23 cellular contexts compared by ENCODE assay signal in the genomic region with DNA sequence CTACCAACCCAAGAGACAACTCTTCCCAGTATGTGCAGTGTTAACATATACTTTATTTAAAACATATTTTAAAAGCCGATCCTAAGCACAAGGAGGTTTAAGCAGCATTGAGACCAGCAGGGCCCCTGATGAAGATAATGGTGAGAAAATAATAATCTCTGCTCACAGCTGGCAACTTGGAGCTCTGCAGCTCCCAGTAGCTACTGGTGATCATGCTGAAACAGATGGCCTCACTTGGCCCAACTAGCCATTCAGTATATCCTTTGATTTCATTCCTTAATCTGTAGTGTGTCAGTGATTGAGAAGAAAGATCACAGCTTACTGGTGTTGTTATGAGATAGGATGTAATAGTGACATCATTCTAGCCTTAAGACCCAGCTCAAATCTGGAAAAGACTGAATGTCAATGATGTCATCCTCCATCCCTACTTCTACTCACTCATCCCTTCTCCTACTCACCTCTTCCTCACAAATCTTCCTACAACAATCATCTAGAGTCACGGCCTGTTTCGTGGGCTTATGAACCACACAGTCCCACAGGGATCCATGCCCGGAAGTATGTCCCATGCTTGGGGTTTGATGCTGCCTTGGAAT.
DNase-seq lines count a peak whose midpoint lies in the region; ATAC-seq and TF ChIP-seq lines count a peak whose summit lies in the region.
"Had no signal": no experiment of that assay in that cellular context is flagged by ENCODE, and none has a peak within 500 bp of the region (broad histone marks: within the 10 kb centered on the region; RNA-seq: fewer than 3 reads in every experiment).

No MANE protein-coding gene starts in this region.

- peak overlapping the region; percentile 59 for H3K27ac ChIP-seq in C4-2B
- H3K27ac ChIP-seq: HL-60, SJSA1 had no signal

- H3K36me3 ChIP-seq in BE2C, result peaks cover 44% of the 10 kb centered on the region
- H3K36me3 ChIP-seq: SJSA1 had no signal

- DNase-seq in G401 (ENCODE audit: low spot score), result peak; percentile 58
- DNase-seq in NCI-H82 treated with DMSO at 0.1 percent for 48 hours (lab: John Stamatoyannopoulos, UW; ENCODE audit: unreplicated experiment), result peak; percentile 66
- peak; percentile 43 for DNase-seq in cerebellum (ENCODE audit: low spot score)
- DNase-seq in activated T-cell treated with anti-CD3 and anti-CD28 coated beads for 4 hours, result no peak
- no peak for DNase-seq in BE2C
- DNase-seq: 8988T; ACHN; CD4-positive, CD25-positive, alpha-beta regulatory T cell; DMS79 treated with DMSO at 0.1 percent for 48 hours; GOT3; HCEC 1CT; Karpas-422; NCI-H2029 treated with DMSO at 0.1 percent for 48 hours; NCI-H2227 treated with DMSO at 0.1 percent for 48 hours; NCI-H510A treated with DMSO at 0.1 percent for 48 hours; Right ventricle myocardium superior; RPMI8226; T-helper 2 cell had no signal

- ATAC-seq in GM19035 (IDR thresholded peaks at IDR 0.05; ENCODE audit: unreplicated experiment) (no peak), HG02885 (IDR thresholded peaks at IDR 0.05; ENCODE audit: poor library complexity, unreplicated experiment) (no peak)

- H3K4me1 ChIP-seq in BE2C, result peaks cover 5% of the 10 kb centered on the region; the same call in 1 of the 2 replicates
- H3K4me1 ChIP-seq: SJSA1 had no signal

- H3K9me3 ChIP-seq in BE2C, result no peaks in the 10 kb centered on the region

- H3K4me3 ChIP-seq in BE2C (ENCODE audit: low read depth, low read length), result no peak overlapping the region
- H3K4me3 ChIP-seq: SJSA1 had no signal

- in situ Hi-C loops in G401 (cut with HindIII; ENCODE audit: low sequenced_read_pairs), result no loop called here

- H3K27me3 ChIP-seq in BE2C, result no peaks in the 10 kb centered on the region
- H3K27me3 ChIP-seq: SJSA1 had no signal

- TF ChIP-seq CTCF in C4-2B (conservative IDR thresholded peaks at IDR 0.05) (no peak), BE2C (IDR thresholded peaks at IDR 0.05; ENCODE audit: low read depth, low read length) (no peak)

Comparison
In these comparisons a context has a peak if more than half of its experiments do, and no peak if none do; other contexts are left out.
1. DNase-seq: peak in G401 (single experiment), NCI-H82 treated with DMSO at 0.1 percent for 48 hours (single experiment) and cerebellum (single experiment); none in activated T-cell treated with anti-CD3 and anti-CD28 coated beads for 4 hours (single experiment) and BE2C (single experiment).